Comparison of ENCODE assay signal across 17 cellular contexts in genomic region chr2:64905338-64906024, GRCh38.
A peak's percentile ranks its signal among the peaks of the same experiment; 100 is the strongest.
DNase-seq lines count a peak whose midpoint lies in the region; ATAC-seq, FAIRE-seq and TF ChIP-seq lines count a peak whose summit lies in the region.
"Had no signal": no experiment of that assay in that cellular context is flagged by ENCODE, and none has a peak within 500 bp of the region (broad histone marks: within the 10 kb centered on the region; RNA-seq: fewer than 3 reads in every experiment).

No MANE protein-coding gene starts in this region.

- peaks cover under 1% of the 10 kb centered on the region for H3K4me1 Mint-ChIP-seq in stimulated activated naive CD8-positive, alpha-beta T cell treated with anti-CD3 and anti-CD28 coated beads, Interleukin-15, amount 100 ng/mL, for 72 hours
- H3K4me1 Mint-ChIP-seq in T-helper 2 cell treated with Interferon-gamma antibody and Interleukin-4, amounts not matched to agents 5 μg/mL and 100 μg/mL, for 36 hours (ENCODE audit: low read depth), result peaks cover 8% of the 10 kb centered on the region
- H3K4me1 Mint-ChIP-seq: mesothelial cell of epicardium had no signal

- TF ChIP-seq CTCF in GM12872 (IDR thresholded peaks at IDR 0.05; ENCODE audit: insufficient read depth, low read depth, low read length), result 0 out of 3 replicates have a peak, but pooled peaks have one; percentile 10
- no peak for TF ChIP-seq CTCF in colonic mucosa (IDR thresholded peaks at IDR 0.05)
- TF ChIP-seq CTCF in pancreas (IDR thresholded peaks at IDR 0.05), result no peak

- H3K4me3 Mint-ChIP-seq in stimulated activated naive CD8-positive, alpha-beta T cell treated with anti-CD3 and anti-CD28 coated beads, Interleukin-15, amount 100 ng/mL, for 72 hours, result no peak overlapping the region
- H3K4me3 Mint-ChIP-seq in T-helper 2 cell treated with Interferon-gamma antibody and Interleukin-4, amounts not matched to agents 5 μg/mL and 100 μg/mL, for 36 hours, result no peak overlapping the region
- H3K4me3 Mint-ChIP-seq: activated T-cell treated with anti-CD3 and anti-CD28 coated beads, Interleukin-2, amount 50 U/mL, for 72 hours; mesothelial cell of epicardium had no signal

- H3K9me3 Mint-ChIP-seq in stimulated activated naive CD8-positive, alpha-beta T cell treated with anti-CD3 and anti-CD28 coated beads, Interleukin-15, amount 100 ng/mL, for 72 hours, result no peaks in the 10 kb centered on the region
- no peaks in the 10 kb centered on the region for H3K9me3 Mint-ChIP-seq in T-helper 2 cell treated with Interferon-gamma antibody and Interleukin-4, amounts not matched to agents 5 μg/mL and 100 μg/mL, for 36 hours
- H3K9me3 Mint-ChIP-seq: activated T-cell treated with anti-CD3 and anti-CD28 coated beads, Interleukin-2, amount 50 U/mL, for 72 hours; IgD-negative memory B cell; mesothelial cell of epicardium had no signal

- H3K27me3 ChIP-seq in colonic mucosa (no peaks in the 10 kb centered on the region), pancreas (no peaks in the 10 kb centered on the region)
- H3K27me3 ChIP-seq: BE2C had no signal

- H3K27ac Mint-ChIP-seq in stimulated activated naive CD8-positive, alpha-beta T cell treated with anti-CD3 and anti-CD28 coated beads, Interleukin-15, amount 100 ng/mL, for 72 hours, result no peak overlapping the region
- H3K27ac Mint-ChIP-seq in T-helper 2 cell treated with Interferon-gamma antibody and Interleukin-4, amounts not matched to agents 5 μg/mL and 100 μg/mL, for 36 hours, result no peak overlapping the region
- H3K27ac Mint-ChIP-seq: activated T-cell treated with anti-CD3 and anti-CD28 coated beads, Interleukin-2, amount 50 U/mL, for 72 hours; IgD-negative memory B cell; mesothelial cell of epicardium had no signal

- DNase-seq in colonic mucosa, result peak; percentile 62
- no peak for DNase-seq in pancreas
- no peak for DNase-seq in OCI-M1 (lab: John Stamatoyannopoulos, UW)
- DNase-seq in stimulated activated naive CD8-positive, alpha-beta T cell treated with anti-CD3 and anti-CD28 coated beads, Interleukin-15, amount 100 ng/mL, for 72 hours, result no peak
- DNase-seq in T-helper 2 cell treated with Interferon-gamma antibody and Interleukin-4, amounts not matched to agents 5 μg/mL and 100 μg/mL, for 36 hours (ENCODE audit: low spot score), result no peak
- DNase-seq: BE2C; cortex of kidney; DMS79; NCI-H146; NCI-H774; stimulated activated CD4-positive, alpha-beta T cell treated with anti-CD3 and anti-CD28 coated beads, Interleukin-2, amount 100 ng/mL, for 24 hours had no signal

- H3K9ac ChIP-seq in colonic mucosa (ENCODE audit: low read depth in 2 of 2, low read length in 2 of 2), result no peak overlapping the region

- no peak overlapping the region for H3K27ac ChIP-seq in colonic mucosa
- no peak overlapping the region for H3K27ac ChIP-seq in pancreas

- peaks cover 34% of the 10 kb centered on the region for H3K27me3 Mint-ChIP-seq in stimulated activated naive CD8-positive, alpha-beta T cell treated with anti-CD3 and anti-CD28 coated beads, Interleukin-15, amount 100 ng/mL, for 72 hours
- H3K27me3 Mint-ChIP-seq in T-helper 2 cell treated with Interferon-gamma antibody and Interleukin-4, amounts not matched to agents 5 μg/mL and 100 μg/mL, for 36 hours (ENCODE audit: low read depth), result peaks cover 11% of the 10 kb centered on the region
- H3K27me3 Mint-ChIP-seq: IgD-negative memory B cell had no signal

- H3K4me1 ChIP-seq in colonic mucosa (no peaks in the 10 kb centered on the region), pancreas (no peaks in the 10 kb centered on the region)
- H3K4me1 ChIP-seq: BE2C had no signal

- no peaks in the 10 kb centered on the region for H3K36me3 Mint-ChIP-seq in T-helper 2 cell treated with Interferon-gamma antibody and Interleukin-4, amounts not matched to agents 5 μg/mL and 100 μg/mL, for 36 hours (ENCODE audit: low read depth)
- H3K36me3 Mint-ChIP-seq: mesothelial cell of epicardium had no signal

- WGBS in pancreas, 2 donors, result 79 to 85% methylated on average over 8 of the region's 8 CpGs

- no peak overlapping the region for H3K4me3 ChIP-seq in colonic mucosa
- H3K4me3 ChIP-seq in pancreas, result no peak overlapping the region

- intact Hi-C loops in colonic mucosa (cut with DNase I) (no loop called here), pancreas (cut with DNase I) (no loop called here)

- peak; percentile 28 for ATAC-seq in HG02870 (IDR thresholded peaks at IDR 0.05; ENCODE audit: unreplicated experiment)
- ATAC-seq in pancreas, result peak in 3 of 4 donors; percentile 18 to 50 (median 32)
- no peak for ATAC-seq in GM19397 (IDR thresholded peaks at IDR 0.05; ENCODE audit: unreplicated experiment)
- no peak for ATAC-seq in stimulated activated naive CD8-positive, alpha-beta T cell treated with anti-CD3 and anti-CD28 coated beads, Interleukin-15, amount 100 ng/mL, for 72 hours

- H3K9me3 ChIP-seq in colonic mucosa, result no peaks in the 10 kb centered on the region
- H3K9me3 ChIP-seq in pancreas, result no peaks in the 10 kb centered on the region
- H3K9me3 ChIP-seq: BE2C had no signal

- FAIRE-seq in pancreas (lab: Jason Lieb, UNC), result no peak

- H3K36me3 ChIP-seq in colonic mucosa, result no peaks in the 10 kb centered on the region
- no peaks in the 10 kb centered on the region for H3K36me3 ChIP-seq in pancreas
- H3K36me3 ChIP-seq: BE2C had no signal

Comparison
In these comparisons a context has a peak if more than half of its experiments do, and no peak if none do; other contexts are left out.
1. ATAC-seq: peak in HG02870 (single experiment) and pancreas (3 of 4); none in GM19397 (single experiment) and stimulated activated naive CD8-positive, alpha-beta T cell treated with anti-CD3 and anti-CD28 coated beads, Interleukin-15, amount 100 ng/mL, for 72 hours (single experiment).